Comparison of ENCODE assay signal across 20 cellular contexts in genomic region chr2:28025116-28025515, GRCh38.
"Had no signal": no experiment of that assay in that cellular context is flagged by ENCODE, and none has a peak within 500 bp of the region (broad histone marks: within the 10 kb centered on the region; RNA-seq: fewer than 3 reads in every experiment).

No MANE protein-coding gene starts in this region.

- FAIRE-seq: TTC549 had no signal

- H3K27me3 ChIP-seq: cardiac muscle cell, SJCRH30 had no signal

- H3K4me1 ChIP-seq: SJCRH30 had no signal

- H3K27ac ChIP-seq: cardiac muscle cell, SJCRH30, SK-N-MC had no signal

- H3K9me3 ChIP-seq: SJCRH30 had no signal

- H3K4me3 ChIP-seq: cardiac muscle cell, SJCRH30, SK-N-MC had no signal

- DNase-seq: activated CD4-positive, alpha-beta T cell treated with anti-CD3 and anti-CD28 coated beads, Interleukin-2, amount 10 ng/mL, durations not matched to agents 7 days and 5 days; activated CD4-positive, alpha-beta T cell treated with anti-CD3 and anti-CD28 coated beads, Interleukin-2, amount 50 U/mL, for 48 hours; activated CD8-positive, alpha-beta T cell treated with anti-CD3 and anti-CD28 coated beads, Interleukin-2, amount 10 ng/mL, durations not matched to agents 7 days and 5 days; activated gamma-delta T cell; activated naive CD4-positive, alpha-beta T cell treated with Interleukin-2 at 50 U/mL for 16 hours; activated naive CD8-positive, alpha-beta T cell treated with anti-CD3 and anti-CD28 coated beads, Interleukin-2, amount 10 ng/mL, durations not matched to agents 7 days and 5 days; activated T-cell treated with anti-CD3 and anti-CD28 coated beads, Interleukin-2, amount 50 U/mL, for 24 hours; Karpas-422; KBM-7; NCI-H1105 treated with DMSO at 0.1 percent for 48 hours; NCI-H1436; NCI-H1694; NCI-H2029; NCI-H345; NCI-H524 treated with DMSO at 0.1 percent for 48 hours; SHP77; SJCRH30 had no signal

- H3K36me3 ChIP-seq: SJCRH30 had no signal
